In the genomic region with DNA sequence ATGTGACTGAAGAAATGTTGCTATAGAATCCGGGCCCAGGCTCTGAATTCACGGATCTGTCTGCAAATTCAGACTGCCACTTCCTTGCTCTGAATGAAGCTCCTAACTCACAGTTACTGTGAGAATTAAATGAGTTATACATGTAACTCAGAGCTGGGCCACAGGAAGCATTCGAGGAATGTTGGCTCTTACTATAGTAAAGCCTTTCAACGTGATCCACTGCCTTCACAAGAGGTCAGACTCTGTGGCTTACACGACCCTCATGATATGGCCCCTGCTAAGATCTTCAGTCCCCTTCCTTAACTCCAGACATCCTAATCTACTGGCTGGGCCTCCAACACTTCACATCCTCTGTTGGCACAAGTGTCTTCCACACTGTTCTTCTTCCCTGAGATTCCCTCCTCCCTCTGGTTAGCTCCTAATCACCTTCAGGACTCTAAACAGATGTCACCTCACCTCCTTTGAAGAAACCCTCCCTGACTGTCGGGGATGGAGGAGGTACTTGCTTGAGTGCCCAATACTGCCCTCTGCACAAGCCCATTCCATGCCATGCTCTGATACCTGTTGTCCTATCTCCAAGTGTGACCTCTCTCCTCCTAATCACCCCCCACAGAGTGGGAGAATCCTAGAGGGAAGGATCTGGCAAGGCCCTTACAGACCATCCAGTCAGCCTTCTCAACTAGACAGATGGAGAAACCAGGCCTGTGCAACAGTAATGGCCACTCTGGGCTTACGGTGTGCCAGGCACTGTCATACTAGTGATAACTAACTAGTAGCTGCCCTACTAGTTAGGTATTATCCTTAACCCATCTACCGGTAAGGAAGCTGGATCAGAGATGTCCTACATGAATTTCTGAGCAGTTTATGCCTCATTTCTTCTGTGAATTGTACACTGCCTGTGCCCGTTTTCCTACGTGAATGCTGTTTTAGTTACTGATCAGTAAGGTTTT, we compare ENCODE assay signal across 8 cellular contexts. TPM values are rescaled to one million over a fixed set of nuclear protein-coding genes. Genes with fewer than 3 reads are reported as not detected.
A peak's percentile ranks its signal among the peaks of the same experiment; 100 is the strongest.
DNase-seq lines count a peak whose midpoint lies in the region; ATAC-seq and TF ChIP-seq lines count a peak whose summit lies in the region.

No MANE protein-coding gene starts in this region.

- no peak for TF ChIP-seq RAD21 in liver (IDR thresholded peaks at IDR 0.05)

- in situ Hi-C loops in astrocyte of the cerebellum (cut with HindIII; ENCODE audit: low sequenced_read_pairs) = no loop called here

- H3K4me1 ChIP-seq in cardiac muscle cell (ENCODE audit: low read depth) (peaks cover 12% of the 10 kb centered on the region), liver (ENCODE audit: control insufficient read depth in 4 of 4, insufficient read depth in 4 of 4, low read length in 3 of 4) (peaks cover 4 to 11% (median 9%) of the 10 kb centered on the region in 4 donors), upper lobe of right lung (peaks cover 12% of the 10 kb centered on the region)

- peaks cover 56% of the 10 kb centered on the region for H3K36me3 ChIP-seq in cardiac muscle cell
- peaks cover 5 to 57% (median 47%) of the 10 kb centered on the region in 4 donors for H3K36me3 ChIP-seq in liver (ENCODE audit: control insufficient read depth in 4 of 4, insufficient read depth in 3 of 4, low read depth in 1 of 4, low read length in 3 of 4)
- H3K36me3 ChIP-seq in upper lobe of right lung = peaks cover 65% of the 10 kb centered on the region

- intact Hi-C loops in left ventricle myocardium superior (cut with micrococcal nuclease) (no loop called here), upper lobe of right lung (cut with DNase I) (no loop called here)

- peak overlapping the region; percentile 49 for H3K4me3 ChIP-seq in cardiac muscle cell
- peak overlapping the region; percentile 81 for H3K4me3 ChIP-seq in astrocyte of the cerebellum (ENCODE audit: low read depth, low read length)
- H3K4me3 ChIP-seq in liver (ENCODE audit: low read depth in 1 of 3, low read length in 3 of 3) = peak overlapping the region in 2 of 3 donors; percentile 86 to 87
- H3K4me3 ChIP-seq in upper lobe of right lung = peak overlapping the region; percentile 91

- peak; percentile 45 to 58 for DNase-seq in cardiac muscle cell (ENCODE audit: low read depth in 1 of 2, low spot score in 1 of 2)
- no peak for DNase-seq in left ventricle myocardium superior
- no peak for DNase-seq in astrocyte of the cerebellum (ENCODE audit: low read depth)
- no peak for DNase-seq in upper lobe of right lung
- no peak for DNase-seq in NCI-H1092 treated with DMSO at 0.1 percent for 48 hours (lab: John Stamatoyannopoulos, UW)
- DNase-seq in activated CD8-positive, alpha-beta memory T cell treated with anti-CD3 and anti-CD28 coated beads, Interleukin-2, amount 50 U/mL, for 48 hours = no peak

- H3K27me3 ChIP-seq in cardiac muscle cell (no peaks in the 10 kb centered on the region), liver (ENCODE audit: control insufficient read depth in 4 of 4, insufficient read depth in 4 of 4, low read length in 3 of 4) (no peaks in the 10 kb centered on the region), upper lobe of right lung (no peaks in the 10 kb centered on the region)

- 71% methylated on average over 10 of the region's 10 CpGs for WGBS in liver

- TF ChIP-seq CTCF in cardiac muscle cell (IDR thresholded peaks at IDR 0.05; ENCODE audit: low read depth, low read length) = no peak
- TF ChIP-seq CTCF in astrocyte of the cerebellum (IDR thresholded peaks at IDR 0.05; ENCODE audit: low read depth, low read length, missing control alignments) = no peak
- no peak for TF ChIP-seq CTCF in liver (IDR thresholded peaks at IDR 0.05; ENCODE audit: low read depth, low read length, missing input control)
- TF ChIP-seq CTCF in upper lobe of right lung (IDR thresholded peaks at IDR 0.05) = no peak

- peak overlapping the region in 1 of 2 donors; percentile 49 for H3K9ac ChIP-seq in liver (ENCODE audit: low read depth in 1 of 2, low read length in 2 of 2)

- no peaks in the 10 kb centered on the region for H3K9me3 ChIP-seq in cardiac muscle cell (ENCODE audit: low read depth)
- no peaks in the 10 kb centered on the region for H3K9me3 ChIP-seq in liver (ENCODE audit: control insufficient read depth in 4 of 4, low read length in 3 of 4)
- H3K9me3 ChIP-seq in upper lobe of right lung = no peaks in the 10 kb centered on the region

- ATAC-seq in left ventricle myocardium superior (no peak), upper lobe of right lung (no peak), GM18907 (IDR thresholded peaks at IDR 0.05; ENCODE audit: unreplicated experiment) (no peak)

- H3K27ac ChIP-seq in cardiac muscle cell = peak overlapping the region; percentile 86
- no peak overlapping the region for H3K27ac ChIP-seq in liver (ENCODE audit: low read depth in 1 of 2, low read length in 2 of 2)
- H3K27ac ChIP-seq in upper lobe of right lung = no peak overlapping the region

TF ChIP-seq in liver, 16 proteins besides CTCF, POLR2A, EP300 and RAD21:
- TF ChIP-seq JUND (IDR thresholded peaks at IDR 0.05) (no peak), HNF4G (IDR thresholded peaks at IDR 0.05) (no peak), FOXA2 (IDR thresholded peaks at IDR 0.05) (no peak), HNF4A (conservative IDR thresholded peaks at IDR 0.05) (no peak), SP1 (IDR thresholded peaks at IDR 0.05) (no peak), FOXA1 (IDR thresholded peaks at IDR 0.05) (no peak)
- TF ChIP-seq, protein P1, sequence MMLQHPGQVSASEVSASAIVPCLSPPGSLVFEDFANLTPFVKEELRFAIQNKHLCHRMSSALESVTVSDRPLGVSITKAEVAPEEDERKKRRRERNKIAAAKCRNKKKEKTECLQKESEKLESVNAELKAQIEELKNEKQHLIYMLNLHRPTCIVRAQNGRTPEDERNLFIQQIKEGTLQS (IDR thresholded peaks at IDR 0.05) = no peak
TF ChIP-seq in liver: peak in this region for 0.

RNA-seq across cellular contexts. Expression of a gene that starts 1.3 kb away (rescaled TPM):
- 31.9 and 35.9 TPM in 2 replicates for total RNA-seq in cardiac muscle cell
- 29.3 and 36.4 TPM in 2 replicates for polyA plus RNA-seq in cardiac muscle cell
- total RNA-seq in left ventricle myocardium superior = 30.5 TPM
- total RNA-seq in liver = 10 to 100 TPM in 1 of 2 donors, 1 to 10 TPM in 1; 9.9 to 16.7 TPM
- polyA plus RNA-seq in liver = 1 to 10 TPM; 3.2 to 5.6 TPM
- 22.8 TPM for total RNA-seq in upper lobe of right lung

RNA-seq across cellular contexts. Expression of a gene that starts 11.0 kb away (rescaled TPM):
- total RNA-seq in cardiac muscle cell (73.7 and 77.8 TPM in 2 replicates), left ventricle myocardium superior (111 TPM), liver (10 to 100 TPM; 24.9 to 37.7 TPM), upper lobe of right lung (44.5 TPM)
- polyA plus RNA-seq in cardiac muscle cell (172 and 227 TPM in 2 replicates), liver (10 to 100 TPM; 40.0 to 80.2 TPM)

RNA-seq across cellular contexts. Expression of a gene that starts 34.3 kb away (rescaled TPM):
- total RNA-seq in cardiac muscle cell = 8.4 and 13.1 TPM in 2 replicates
- 11.5 and 15.9 TPM in 2 replicates for polyA plus RNA-seq in cardiac muscle cell
- total RNA-seq in left ventricle myocardium superior = 3.1 TPM
- 10 to 100 TPM; 11.8 to 14.6 TPM for total RNA-seq in liver
- polyA plus RNA-seq in liver = 10 to 100 TPM; 17.0 to 21.6 TPM
- total RNA-seq in upper lobe of right lung = 12.4 TPM

RNA-seq across cellular contexts. Expression of a gene that starts 34.5 kb away (rescaled TPM):
- total RNA-seq in cardiac muscle cell = 11.5 and 36.1 TPM in 2 replicates
- 12.8 and 23.3 TPM in 2 replicates for polyA plus RNA-seq in cardiac muscle cell
- total RNA-seq in left ventricle myocardium superior = 12.7 TPM
- total RNA-seq in liver = 10 to 100 TPM in 1 of 2 donors, 1 to 10 TPM in 1; 9.1 to 34.0 TPM
- 10 to 100 TPM; 10.7 to 31.6 TPM for polyA plus RNA-seq in liver
- 10.9 TPM for total RNA-seq in upper lobe of right lung

Comparison
In these comparisons a context has a peak if more than half of its experiments do, and no peak if none do; other contexts are left out.
1. DNase-seq: peak in cardiac muscle cell (2 of 2); none in left ventricle myocardium superior (single experiment), astrocyte of the cerebellum (single experiment), upper lobe of right lung (single experiment), NCI-H1092 treated with DMSO at 0.1 percent for 48 hours (single experiment) and activated CD8-positive, alpha-beta memory T cell treated with anti-CD3 and anti-CD28 coated beads, Interleukin-2, amount 50 U/mL, for 48 hours (single experiment).
2. Peak in every context shown above with its lines, with median percentiles within 50 percentile points of each other: H3K4me3 ChIP-seq.